ENCODE assay signal across 10 cellular contexts in genomic region chr14:105050551-105050897, GRCh38. TPM values are rescaled to one million over a fixed set of nuclear protein-coding genes. Genes with fewer than 3 reads are reported as not detected.
A peak's percentile ranks its signal among the peaks of the same experiment; 100 is the strongest.
DNase-seq lines count a peak whose midpoint lies in the region; ATAC-seq and TF ChIP-seq lines count a peak whose summit lies in the region.
"Had no signal": no experiment of that assay in that cellular context is flagged by ENCODE, and none has a peak within 500 bp of the region (broad histone marks: within the 10 kb centered on the region; RNA-seq: fewer than 3 reads in every experiment).

No MANE protein-coding gene starts in this region.

- TF ChIP-seq CTCF in lower lobe of right lung (IDR thresholded peaks at IDR 0.05): no peak

- H3K9me3 ChIP-seq in lower lobe of right lung: no peaks in the 10 kb centered on the region
- H3K9me3 ChIP-seq: esophagus squamous epithelium had no signal

- peaks cover 10% of the 10 kb centered on the region for H3K4me1 ChIP-seq in lower lobe of right lung

- peaks cover 24% of the 10 kb centered on the region for H3K36me3 ChIP-seq in lower lobe of right lung
- H3K36me3 ChIP-seq: esophagus squamous epithelium had no signal

- ATAC-seq in SK-N-SH treated with all-trans-retinoic acid at 6 μM for 48 hours (peak; percentile 6; the same call in 1 of the 3 replicates), lower lobe of right lung (peak; percentile 22 to 28), HG03097 (IDR thresholded peaks at IDR 0.05; ENCODE audit: low FRiP score, unreplicated experiment) (no peak)

- H3K27me3 ChIP-seq in lower lobe of right lung (ENCODE audit: low read depth): no peaks in the 10 kb centered on the region

- intact Hi-C loops in lower lobe of right lung (cut with DNase I): no loop called here

- H3K4me3 ChIP-seq in lower lobe of right lung: no peak overlapping the region
- H3K4me3 ChIP-seq: esophagus squamous epithelium had no signal

- no peak overlapping the region for H3K27ac ChIP-seq in lower lobe of right lung
- H3K27ac ChIP-seq: esophagus squamous epithelium had no signal

- DNase-seq in DMS79 treated with DMSO at 0.1 percent for 48 hours (lab: John Stamatoyannopoulos, UW) (peak; percentile 95), NCI-H1092 treated with DMSO at 0.1 percent for 48 hours (lab: John Stamatoyannopoulos, UW) (peak; percentile 9), lower lobe of right lung (peak; percentile 79), NOMO-1 (lab: John Stamatoyannopoulos, UW; ENCODE audit: unreplicated experiment in 2 of 2) (no peak), KG1 (lab: John Stamatoyannopoulos, UW) (no peak)
- no peak for DNase-seq in effector CD8-positive, alpha-beta T cell (lab: John Stamatoyannopoulos, UW)
- DNase-seq: activated CD4-positive, alpha-beta T cell treated with anti-CD3 and anti-CD28 coated beads for 1 hour; esophagus squamous epithelium had no signal

TF ChIP-seq in SK-N-SH treated with all-trans-retinoic acid at 6 μM for 48 hours, 23 proteins besides CTCF, POLR2A, EP300 and RAD21:
- TF ChIP-seq ZFP30 (CRISPR knock-in tag; IDR thresholded peaks at IDR 0.05) (no peak), TSHZ2 (CRISPR knock-in tag; IDR thresholded peaks at IDR 0.05) (no peak), ZNF565 (CRISPR knock-in tag; conservative IDR thresholded peaks at IDR 0.05; ENCODE audit: low read depth) (no peak), ARNTL (CRISPR knock-in tag; IDR thresholded peaks at IDR 0.05; ENCODE audit: borderline replicate concordance, low read depth) (no peak), SNAI2 (CRISPR knock-in tag; IDR thresholded peaks at IDR 0.05) (no peak), RARB (CRISPR knock-in tag; IDR thresholded peaks at IDR 0.05) (no peak), CSDC2 (CRISPR knock-in tag; IDR thresholded peaks at IDR 0.05) (no peak), TCF4 (CRISPR knock-in tag; IDR thresholded peaks at IDR 0.05; ENCODE audit: borderline replicate concordance) (no peak), GLIS3 (CRISPR knock-in tag; IDR thresholded peaks at IDR 0.05) (no peak), ISL1 (CRISPR knock-in tag; IDR thresholded peaks at IDR 0.05) (no peak), CSRNP3 (CRISPR knock-in tag; IDR thresholded peaks at IDR 0.05) (no peak), POU6F1 (CRISPR knock-in tag; IDR thresholded peaks at IDR 0.05; ENCODE audit: borderline replicate concordance, low read depth) (no peak), ZFP3 (CRISPR knock-in tag; IDR thresholded peaks at IDR 0.05) (no peak), BACH2 (CRISPR knock-in tag; IDR thresholded peaks at IDR 0.05; ENCODE audit: borderline replicate concordance) (no peak), PPARA (CRISPR knock-in tag; IDR thresholded peaks at IDR 0.05; ENCODE audit: borderline replicate concordance) (no peak), OSR1 (CRISPR knock-in tag; IDR thresholded peaks at IDR 0.05) (no peak), ZC3H10 (CRISPR knock-in tag; IDR thresholded peaks at IDR 0.05) (no peak)
- TF ChIP-seq, protein P1, sequence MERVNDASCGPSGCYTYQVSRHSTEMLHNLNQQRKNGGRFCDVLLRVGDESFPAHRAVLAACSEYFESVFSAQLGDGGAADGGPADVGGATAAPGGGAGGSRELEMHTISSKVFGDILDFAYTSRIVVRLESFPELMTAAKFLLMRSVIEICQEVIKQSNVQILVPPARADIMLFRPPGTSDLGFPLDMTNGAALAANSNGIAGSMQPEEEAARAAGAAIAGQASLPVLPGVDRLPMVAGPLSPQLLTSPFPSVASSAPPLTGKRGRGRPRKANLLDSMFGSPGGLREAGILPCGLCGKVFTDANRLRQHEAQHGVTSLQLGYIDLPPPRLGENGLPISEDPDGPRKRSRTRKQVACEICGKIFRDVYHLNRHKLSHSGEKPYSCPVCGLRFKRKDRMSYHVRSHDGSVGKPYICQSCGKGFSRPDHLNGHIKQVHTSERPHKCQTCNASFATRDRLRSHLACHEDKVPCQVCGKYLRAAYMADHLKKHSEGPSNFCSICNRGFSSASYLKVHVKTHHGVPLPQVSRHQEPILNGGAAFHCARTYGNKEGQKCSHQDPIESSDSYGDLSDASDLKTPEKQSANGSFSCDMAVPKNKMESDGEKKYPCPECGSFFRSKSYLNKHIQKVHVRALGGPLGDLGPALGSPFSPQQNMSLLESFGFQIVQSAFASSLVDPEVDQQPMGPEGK (CRISPR knock-in tag; IDR thresholded peaks at IDR 0.05; ENCODE audit: borderline replicate concordance): no peak

RNA-seq across cellular contexts. Expression of gene GPR132, which starts 14.7 kb away (rescaled TPM):
- 7.2 TPM for total RNA-seq in lower lobe of right lung

RNA-seq across cellular contexts. Expression of gene CDCA4, which starts 29.6 kb away (rescaled TPM):
- 6.9 TPM for total RNA-seq in lower lobe of right lung

Comparison
In these comparisons a context has a peak if more than half of its experiments do, and no peak if none do; other contexts are left out.
1. DNase-seq: peak in DMS79 treated with DMSO at 0.1 percent for 48 hours (single experiment), NCI-H1092 treated with DMSO at 0.1 percent for 48 hours (single experiment) and lower lobe of right lung (single experiment); none in NOMO-1 (0 of 2), KG1 (single experiment) and effector CD8-positive, alpha-beta T cell (single experiment).